ENCODE assay signal across 27 cellular contexts in genomic region chr11:109892321-109892794, GRCh38.
DNase-seq lines count a peak whose midpoint lies in the region; ATAC-seq and TF ChIP-seq lines count a peak whose summit lies in the region.
"Had no signal": no experiment of that assay in that cellular context is flagged by ENCODE, and none has a peak within 500 bp of the region (broad histone marks: within the 10 kb centered on the region; RNA-seq: fewer than 3 reads in every experiment).

No MANE protein-coding gene starts in this region.

- no peaks in the 10 kb centered on the region; the same call in 1 of the 2 replicates for H3K9me3 ChIP-seq in IMR-90 (ENCODE audit: control insufficient read depth, insufficient read depth, low read length)
- H3K9me3 ChIP-seq: gastroesophageal sphincter, thoracic aorta, uterus had no signal

- H3K9me1 ChIP-seq in IMR-90 (ENCODE audit: insufficient read depth, low read length) = no peaks in the 10 kb centered on the region

- peak; percentile 18 for DNase-seq in AG20443 (ENCODE audit: low spot score)
- DNase-seq in IMR-90 = no peak
- no peak for DNase-seq in WTC11 (ENCODE audit: low spot score)
- DNase-seq in iPS-NIHi7 (ENCODE audit: extremely low spot score) = peak; percentile 32
- no peak for DNase-seq in UCSD-AML1 (lab: John Stamatoyannopoulos, UW; ENCODE audit: unreplicated experiment)
- no peak for DNase-seq in dermis blood vessel endothelial cell
- DNase-seq in HCEC 1CT = no peak
- DNase-seq: activated CD8-positive, alpha-beta T cell treated with anti-CD3 and anti-CD28 coated beads for 36 hours; amygdala; CD4-positive, alpha-beta T cell; cortex of kidney; immature natural killer cell; KBM-7; left lung; MM.1S; NCI-H1417; NCI-H2081; NCI-H345; SHP77; stimulated activated naive CD8-positive, alpha-beta T cell treated with anti-CD3 and anti-CD28 coated beads, Interleukin-15, Interleukin-2, amounts not matched to agents 100 U/mL and 50 U/mL, for 24 hours; uterus had no signal

- CTCF ChIA-PET in IMR-90 (lab: Yijun Ruan, JAX) = no interaction called here
- CTCF ChIA-PET in WTC11 (lab: Charles Lee) = no interaction called here

- H2BK5ac ChIP-seq in IMR-90 (ENCODE audit: low read depth, low read length, poor library complexity, severe bottlenecking) = no peak overlapping the region

- no peak for TF ChIP-seq POLR2A in IMR-90 (IDR thresholded peaks at IDR 0.05; ENCODE audit: low read depth, low read length)

- H3K9ac ChIP-seq in IMR-90 (ENCODE audit: low read depth, low read length) = no peak overlapping the region

- no peak overlapping the region for H2AK5ac ChIP-seq in IMR-90 (ENCODE audit: low read depth, low read length)

- no peak overlapping the region for H2BK120ac ChIP-seq in IMR-90 (ENCODE audit: low read depth, low read length)

- H3K56ac ChIP-seq in IMR-90 (ENCODE audit: extremely low read depth, insufficient read depth, low read length) = no peak overlapping the region

- H3K36me3 ChIP-seq in IMR-90 (ENCODE audit: control insufficient read depth, insufficient read depth, low read length) = no peaks in the 10 kb centered on the region
- H3K36me3 ChIP-seq: gastroesophageal sphincter, left lung, thoracic aorta, uterus had no signal

- H4K91ac ChIP-seq in IMR-90 (ENCODE audit: insufficient read depth, low read depth, low read length) = no peak overlapping the region

- intact Hi-C loops in IMR-90 (cut with micrococcal nuclease) = no loop called here

- ATAC-seq in IMR-90 (ENCODE audit: low read depth) (0 out of 2 replicates have a peak, but pooled peaks have one; percentile 54), WTC11 (peak; percentile 52), HG02798 (IDR thresholded peaks at IDR 0.05; ENCODE audit: poor library complexity, unreplicated experiment) (no peak)
- ATAC-seq: activated CD8-positive, alpha-beta T cell treated with anti-CD3 and anti-CD28 coated beads for 36 hours; gastroesophageal sphincter; left lung; stimulated activated naive CD8-positive, alpha-beta T cell treated with anti-CD3 and anti-CD28 coated beads, Interleukin-15, Interleukin-2, amounts not matched to agents 100 U/mL and 50 U/mL, for 24 hours had no signal

- peaks cover 4% of the 10 kb centered on the region; the same call in 1 of the 2 replicates for H3K4me1 Mint-ChIP-seq in WTC11
- H3K4me1 Mint-ChIP-seq: activated naive CD4-positive, alpha-beta T cell treated with anti-CD3 and anti-CD28 coated beads, Interleukin-2, amount 50 U/mL, for 24 hours; immature natural killer cell had no signal

- no peaks in the 10 kb centered on the region for H3K4me1 ChIP-seq in IMR-90 (ENCODE audit: control insufficient read depth, insufficient read depth, low read length)
- H3K4me1 ChIP-seq: gastroesophageal sphincter, left lung, uterus had no signal

- no peak overlapping the region for H2BK15ac ChIP-seq in IMR-90 (ENCODE audit: low read depth, low read length)

- no peak overlapping the region for H4K8ac ChIP-seq in IMR-90 (ENCODE audit: low read depth in 2 of 2, low read length in 2 of 2)

- H3K18ac ChIP-seq in IMR-90 (ENCODE audit: low read depth, low read length) = no peak overlapping the region

- no peak overlapping the region for H2AK9ac ChIP-seq in IMR-90 (replicated peaks; ENCODE audit: low read depth, low read length, poor library complexity)

- peaks cover 4% of the 10 kb centered on the region for H3K27me3 ChIP-seq in IMR-90 (ENCODE audit: control insufficient read depth, insufficient read depth, low read length)
- H3K27me3 ChIP-seq: gastroesophageal sphincter, hepatocyte, left lung, uterus had no signal

- H3K14ac ChIP-seq in IMR-90 (replicated peaks; ENCODE audit: low read depth, low read length) = no peak overlapping the region

- dilution Hi-C loops in IMR-90 (cut with HindIII; ENCODE audit: low sequenced_read_pairs, unreplicated experiment) = no loop called here

- H2BK20ac ChIP-seq in IMR-90 (ENCODE audit: low read depth, low read length) = no peak overlapping the region

- H3K4ac ChIP-seq in IMR-90 (ENCODE audit: low read depth, low read length) = no peak overlapping the region

- H3K23ac ChIP-seq in IMR-90 (ENCODE audit: low read depth, low read length) = no peak overlapping the region

- POLR2A ChIA-PET in IMR-90 (lab: Charles Lee; ENCODE audit: unreplicated experiment) = no interaction called here
- POLR2A ChIA-PET in WTC11 (lab: Charles Lee) = no interaction called here

- no peaks in the 10 kb centered on the region for H3K36me3 Mint-ChIP-seq in WTC11
- H3K36me3 Mint-ChIP-seq: activated naive CD4-positive, alpha-beta T cell treated with anti-CD3 and anti-CD28 coated beads, Interleukin-2, amount 50 U/mL, for 24 hours; immature natural killer cell had no signal

- H3K27ac ChIP-seq in IMR-90 (ENCODE audit: insufficient read depth, low read length) = no peak overlapping the region
- H3K27ac ChIP-seq: gastroesophageal sphincter, hepatocyte, left lung, thoracic aorta, uterus had no signal

- no TSS peak for BruUV-seq in IMR-90 (replicated peaks; lab: Mats Ljungman, UMichigan)

- H3K4me3 Mint-ChIP-seq in WTC11 = no peak overlapping the region
- H3K4me3 Mint-ChIP-seq: activated CD8-positive, alpha-beta T cell treated with anti-CD3 and anti-CD28 coated beads for 36 hours; activated naive CD4-positive, alpha-beta T cell treated with anti-CD3 and anti-CD28 coated beads, Interleukin-2, amount 50 U/mL, for 24 hours; CD4-positive, alpha-beta T cell; immature natural killer cell had no signal

- no peak for TF ChIP-seq RAD21 in IMR-90 (IDR thresholded peaks at IDR 0.05; ENCODE audit: low read length)

- H4K5ac ChIP-seq in IMR-90 (ENCODE audit: low read depth, low read length) = no peak overlapping the region

- WGBS in IMR-90 (ENCODE audit: extremely low coverage in 2 of 2, insufficient read length in 1 of 2), 2 experiments = 80% methylated on average over 1 of the region's 4 CpGs; no CpG with 5 or more reads in 1 of the 2 experiments

- H3K79me1 ChIP-seq in IMR-90 (ENCODE audit: low read depth in 1 of 2, low read length in 2 of 2) = no peaks in the 10 kb centered on the region

- 0 out of 2 replicates have a peak, but pooled peaks cover 6% of the 10 kb centered on the region for H3K9me3 Mint-ChIP-seq in WTC11
- H3K9me3 Mint-ChIP-seq: activated CD8-positive, alpha-beta T cell treated with anti-CD3 and anti-CD28 coated beads for 36 hours; activated naive CD4-positive, alpha-beta T cell treated with anti-CD3 and anti-CD28 coated beads, Interleukin-2, amount 50 U/mL, for 24 hours; activated T-helper 2 cell treated with anti-CD3 and anti-CD28 coated beads, Interferon-gamma antibody, Interleukin-2, Interleukin-4, amounts not matched to agents 10 μg/mL and 5 μg/mL and 100 μg/mL, durations not matched to agents 14 hours and 24 hours and 36 hours; CD4-positive, alpha-beta T cell had no signal

- no peak overlapping the region for H2AFZ ChIP-seq in IMR-90 (replicated peaks; ENCODE audit: low read length, poor library complexity)
- H2AFZ ChIP-seq: hepatocyte had no signal

- no peak overlapping the region for H3K4me2 ChIP-seq in IMR-90 (ENCODE audit: low read depth, low read length)
- H3K4me2 ChIP-seq: hepatocyte had no signal

- no peaks in the 10 kb centered on the region for H4K20me1 ChIP-seq in IMR-90 (ENCODE audit: insufficient read depth, low read length)

- H3K4me3 ChIP-seq in IMR-90 (ENCODE audit: insufficient read depth, low read depth, low read length) = no peak overlapping the region
- H3K4me3 ChIP-seq: gastroesophageal sphincter, hepatocyte, left lung, thoracic aorta, uterus had no signal

- in situ Hi-C loops in IMR-90 (cut with MboI; ENCODE audit: low sequenced_read_pairs) = no loop called here

- TF ChIP-seq CTCF in IMR-90 (conservative IDR thresholded peaks at IDR 0.05; ENCODE audit: low read depth, low read length) = no peak
- TF ChIP-seq CTCF in WTC11 (IDR thresholded peaks at IDR 0.05) = no peak

- H3K27me3 Mint-ChIP-seq in WTC11 (ENCODE audit: low read depth) = no peaks in the 10 kb centered on the region
- H3K27me3 Mint-ChIP-seq: activated CD8-positive, alpha-beta T cell treated with anti-CD3 and anti-CD28 coated beads for 36 hours had no signal

- H3K27ac Mint-ChIP-seq in WTC11 = no peak overlapping the region
- H3K27ac Mint-ChIP-seq: activated CD8-positive, alpha-beta T cell treated with anti-CD3 and anti-CD28 coated beads for 36 hours; activated naive CD4-positive, alpha-beta T cell treated with anti-CD3 and anti-CD28 coated beads, Interleukin-2, amount 50 U/mL, for 24 hours; activated T-helper 2 cell treated with anti-CD3 and anti-CD28 coated beads, Interferon-gamma antibody, Interleukin-2, Interleukin-4, amounts not matched to agents 10 μg/mL and 5 μg/mL and 100 μg/mL, durations not matched to agents 14 hours and 24 hours and 36 hours; CD4-positive, alpha-beta T cell; immature natural killer cell had no signal

TF ChIP-seq in IMR-90, 13 proteins besides CTCF, POLR2A, EP300 and RAD21 (continues in another document):
- TF ChIP-seq CEBPB (IDR thresholded peaks at IDR 0.05; ENCODE audit: low read depth, low read length) (no peak), MAZ (IDR thresholded peaks at IDR 0.05; ENCODE audit: borderline replicate concordance, low read depth, low read length) (no peak), FOS (IDR thresholded peaks at IDR 0.05; ENCODE audit: low read depth, low read length) (no peak), BHLHE40 (IDR thresholded peaks at IDR 0.05; ENCODE audit: low read depth, low read length) (no peak), RCOR1 (IDR thresholded peaks at IDR 0.05; ENCODE audit: insufficient replicate concordance, low read length) (no peak), SMC3 (IDR thresholded peaks at IDR 0.05; ENCODE audit: low read depth, low read length) (no peak)

TF ChIP-seq in WTC11, 78 proteins besides CTCF, POLR2A, EP300 and RAD21 (continues in another document):
- no peak for TF ChIP-seq E2F1 (CRISPR knock-in tag; IDR thresholded peaks at IDR 0.05)
- TF ChIP-seq, protein P1, sequence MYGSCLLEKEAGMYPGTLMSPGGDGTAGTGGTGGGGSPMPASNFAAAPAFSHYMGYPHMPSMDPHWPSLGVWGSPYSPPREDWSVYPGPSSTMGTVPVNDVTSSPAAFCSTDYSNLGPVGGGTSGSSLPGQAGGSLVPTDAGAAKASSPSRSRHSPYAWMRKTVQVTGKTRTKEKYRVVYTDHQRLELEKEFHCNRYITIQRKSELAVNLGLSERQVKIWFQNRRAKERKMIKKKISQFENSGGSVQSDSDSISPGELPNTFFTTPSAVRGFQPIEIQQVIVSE (CRISPR knock-in tag; IDR thresholded peaks at IDR 0.05; ENCODE audit: borderline replicate concordance) = no peak

Comparison
In these comparisons a context has a peak if more than half of its experiments do, and no peak if none do; other contexts are left out.
1. DNase-seq: peak in AG20443 (single experiment) and iPS-NIHi7 (single experiment); none in IMR-90 (single experiment), WTC11 (single experiment), UCSD-AML1 (single experiment), dermis blood vessel endothelial cell (single experiment) and HCEC 1CT (single experiment).